Comparison of ENCODE assay signal across 1 cellular context in the genomic region with DNA sequence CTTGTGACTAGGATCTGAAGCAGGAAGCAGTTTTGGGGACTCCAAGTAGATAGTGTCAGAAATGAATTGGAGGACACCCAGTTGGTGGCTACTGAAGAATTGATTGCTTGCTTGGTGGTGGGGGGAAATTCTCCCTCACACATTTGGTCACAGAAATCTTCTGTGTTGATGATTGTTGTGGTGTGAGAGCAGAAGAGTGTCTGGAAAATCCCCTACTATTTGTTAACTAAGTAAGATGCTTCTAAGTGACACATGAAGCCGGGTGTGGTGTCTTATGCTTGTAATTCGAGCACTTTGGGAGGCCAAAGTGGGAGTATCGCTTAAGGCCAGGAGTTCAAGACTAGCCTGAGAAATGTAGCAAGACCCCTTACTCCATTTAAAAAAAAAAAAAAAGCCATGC.
TF ChIP-seq lines count a peak whose summit lies in the region.

No MANE protein-coding gene starts in this region.

TF ChIP-seq in GM23338, 12 proteins besides CTCF, POLR2A, EP300 and RAD21 (continued from another document):
- TF ChIP-seq, protein P1, sequence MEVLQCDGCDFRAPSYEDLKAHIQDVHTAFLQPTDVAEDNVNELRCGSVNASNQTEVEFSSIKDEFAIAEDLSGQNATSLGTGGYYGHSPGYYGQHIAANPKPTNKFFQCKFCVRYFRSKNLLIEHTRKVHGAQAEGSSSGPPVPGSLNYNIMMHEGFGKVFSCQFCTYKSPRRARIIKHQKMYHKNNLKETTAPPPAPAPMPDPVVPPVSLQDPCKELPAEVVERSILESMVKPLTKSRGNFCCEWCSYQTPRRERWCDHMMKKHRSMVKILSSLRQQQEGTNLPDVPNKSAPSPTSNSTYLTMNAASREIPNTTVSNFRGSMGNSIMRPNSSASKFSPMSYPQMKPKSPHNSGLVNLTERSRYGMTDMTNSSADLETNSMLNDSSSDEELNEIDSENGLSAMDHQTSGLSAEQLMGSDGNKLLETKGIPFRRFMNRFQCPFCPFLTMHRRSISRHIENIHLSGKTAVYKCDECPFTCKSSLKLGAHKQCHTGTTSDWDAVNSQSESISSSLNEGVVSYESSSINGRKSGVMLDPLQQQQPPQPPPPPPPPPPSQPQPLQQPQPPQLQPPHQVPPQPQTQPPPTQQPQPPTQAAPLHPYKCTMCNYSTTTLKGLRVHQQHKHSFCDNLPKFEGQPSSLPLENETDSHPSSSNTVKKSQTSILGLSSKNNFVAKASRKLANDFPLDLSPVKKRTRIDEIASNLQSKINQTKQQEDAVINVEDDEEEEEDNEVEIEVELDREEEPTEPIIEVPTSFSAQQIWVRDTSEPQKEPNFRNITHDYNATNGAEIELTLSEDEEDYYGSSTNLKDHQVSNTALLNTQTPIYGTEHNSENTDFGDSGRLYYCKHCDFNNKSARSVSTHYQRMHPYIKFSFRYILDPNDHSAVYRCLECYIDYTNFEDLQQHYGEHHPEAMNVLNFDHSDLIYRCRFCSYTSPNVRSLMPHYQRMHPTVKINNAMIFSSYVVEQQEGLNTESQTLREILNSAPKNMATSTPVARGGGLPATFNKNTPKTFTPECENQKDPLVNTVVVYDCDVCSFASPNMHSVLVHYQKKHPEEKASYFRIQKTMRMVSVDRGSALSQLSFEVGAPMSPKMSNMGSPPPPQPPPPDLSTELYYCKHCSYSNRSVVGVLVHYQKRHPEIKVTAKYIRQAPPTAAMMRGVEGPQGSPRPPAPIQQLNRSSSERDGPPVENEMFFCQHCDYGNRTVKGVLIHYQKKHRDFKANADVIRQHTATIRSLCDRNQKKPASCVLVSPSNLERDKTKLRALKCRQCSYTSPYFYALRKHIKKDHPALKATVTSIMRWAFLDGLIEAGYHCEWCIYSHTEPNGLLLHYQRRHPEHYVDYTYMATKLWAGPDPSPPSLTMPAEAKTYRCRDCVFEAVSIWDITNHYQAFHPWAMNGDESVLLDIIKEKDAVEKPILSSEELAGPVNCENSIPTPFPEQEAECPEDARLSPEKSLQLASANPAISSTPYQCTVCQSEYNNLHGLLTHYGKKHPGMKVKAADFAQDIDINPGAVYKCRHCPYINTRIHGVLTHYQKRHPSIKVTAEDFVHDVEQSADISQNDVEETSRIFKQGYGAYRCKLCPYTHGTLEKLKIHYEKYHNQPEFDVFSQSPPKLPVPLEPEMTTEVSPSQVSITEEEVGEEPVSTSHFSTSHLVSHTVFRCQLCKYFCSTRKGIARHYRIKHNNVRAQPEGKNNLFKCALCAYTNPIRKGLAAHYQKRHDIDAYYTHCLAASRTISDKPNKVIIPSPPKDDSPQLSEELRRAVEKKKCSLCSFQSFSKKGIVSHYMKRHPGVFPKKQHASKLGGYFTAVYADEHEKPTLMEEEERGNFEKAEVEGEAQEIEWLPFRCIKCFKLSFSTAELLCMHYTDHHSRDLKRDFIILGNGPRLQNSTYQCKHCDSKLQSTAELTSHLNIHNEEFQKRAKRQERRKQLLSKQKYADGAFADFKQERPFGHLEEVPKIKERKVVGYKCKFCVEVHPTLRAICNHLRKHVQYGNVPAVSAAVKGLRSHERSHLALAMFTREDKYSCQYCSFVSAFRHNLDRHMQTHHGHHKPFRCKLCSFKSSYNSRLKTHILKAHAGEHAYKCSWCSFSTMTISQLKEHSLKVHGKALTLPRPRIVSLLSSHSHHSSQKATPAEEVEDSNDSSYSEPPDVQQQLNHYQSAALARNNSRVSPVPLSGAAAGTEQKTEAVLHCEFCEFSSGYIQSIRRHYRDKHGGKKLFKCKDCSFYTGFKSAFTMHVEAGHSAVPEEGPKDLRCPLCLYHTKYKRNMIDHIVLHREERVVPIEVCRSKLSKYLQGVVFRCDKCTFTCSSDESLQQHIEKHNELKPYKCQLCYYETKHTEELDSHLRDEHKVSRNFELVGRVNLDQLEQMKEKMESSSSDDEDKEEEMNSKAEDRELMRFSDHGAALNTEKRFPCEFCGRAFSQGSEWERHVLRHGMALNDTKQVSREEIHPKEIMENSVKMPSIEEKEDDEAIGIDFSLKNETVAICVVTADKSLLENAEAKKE (CRISPR knock-in tag; IDR thresholded peaks at IDR 0.05) = no peak
- TF ChIP-seq, protein P2, sequence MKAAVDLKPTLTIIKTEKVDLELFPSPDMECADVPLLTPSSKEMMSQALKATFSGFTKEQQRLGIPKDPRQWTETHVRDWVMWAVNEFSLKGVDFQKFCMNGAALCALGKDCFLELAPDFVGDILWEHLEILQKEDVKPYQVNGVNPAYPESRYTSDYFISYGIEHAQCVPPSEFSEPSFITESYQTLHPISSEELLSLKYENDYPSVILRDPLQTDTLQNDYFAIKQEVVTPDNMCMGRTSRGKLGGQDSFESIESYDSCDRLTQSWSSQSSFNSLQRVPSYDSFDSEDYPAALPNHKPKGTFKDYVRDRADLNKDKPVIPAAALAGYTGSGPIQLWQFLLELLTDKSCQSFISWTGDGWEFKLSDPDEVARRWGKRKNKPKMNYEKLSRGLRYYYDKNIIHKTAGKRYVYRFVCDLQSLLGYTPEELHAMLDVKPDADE (IDR thresholded peaks at IDR 0.05) = no peak
- TF ChIP-seq EZH2 (IDR thresholded peaks at IDR 0.05; ENCODE audit: low read depth, unreplicated experiment) (no peak), STAT1 (IDR thresholded peaks at IDR 0.05; ENCODE audit: unreplicated experiment) (no peak), EZH2phosphoT487 (IDR thresholded peaks at IDR 0.05; ENCODE audit: unreplicated experiment) (no peak)
